In the genomic region with DNA sequence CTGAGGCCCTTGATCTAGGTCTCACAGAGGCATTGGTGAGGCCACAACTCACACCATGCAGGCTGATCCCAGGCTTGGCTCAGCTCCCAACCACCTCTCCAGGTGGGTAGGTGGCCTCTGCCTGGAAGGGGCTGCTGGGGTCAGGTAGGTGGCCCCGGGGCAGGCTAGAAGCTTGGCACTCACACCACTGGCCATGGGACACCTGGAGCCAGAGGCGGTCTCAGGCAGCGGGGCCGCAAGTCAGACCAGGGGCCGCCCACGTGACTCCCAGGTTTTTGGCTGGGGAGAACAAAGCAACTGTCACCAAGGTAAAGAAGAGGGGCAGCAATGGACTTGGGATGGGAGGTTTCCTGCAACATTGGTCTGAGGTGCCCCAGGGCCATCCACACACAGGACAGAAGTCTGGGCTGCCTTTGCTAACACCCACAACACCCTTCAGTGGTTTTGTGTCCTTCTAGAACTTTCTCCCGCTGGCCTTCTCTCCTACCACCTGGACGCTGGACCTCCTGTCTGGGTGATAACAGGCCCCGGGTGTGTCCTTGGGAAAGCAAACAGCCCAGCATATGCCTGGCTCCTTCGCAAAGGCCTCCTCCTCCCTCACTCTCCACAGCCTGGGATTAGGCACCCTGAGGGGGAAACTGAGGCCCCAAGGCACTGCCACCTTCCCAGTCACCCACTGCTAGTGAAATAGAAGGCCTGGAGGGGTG, we compare ENCODE assay signal across 23 cellular contexts. TPM values are rescaled to one million over a fixed set of nuclear protein-coding genes. Genes with fewer than 3 reads are reported as not detected.
A peak's percentile ranks its signal among the peaks of the same experiment; 100 is the strongest.
DNase-seq lines count a peak whose midpoint lies in the region; ATAC-seq and TF ChIP-seq lines count a peak whose summit lies in the region.
"Had no signal": no experiment of that assay in that cellular context is flagged by ENCODE, and none has a peak within 500 bp of the region (broad histone marks: within the 10 kb centered on the region; RNA-seq: fewer than 3 reads in every experiment).

No MANE protein-coding gene starts in this region.

- peak; percentile 1 for TF ChIP-seq POLR2A in NB4 (IDR thresholded peaks at IDR 0.05; ENCODE audit: extremely low read depth, insufficient read length)

- no peaks in the 10 kb centered on the region for H3K36me3 Mint-ChIP-seq in activated naive CD4-positive, alpha-beta T cell treated with anti-CD3 and anti-CD28 coated beads, Interleukin-2, amount 50 U/mL, for 24 hours
- no peaks in the 10 kb centered on the region for H3K36me3 Mint-ChIP-seq in effector memory CD8-positive, alpha-beta T cell (ENCODE audit: insufficient read depth)
- H3K36me3 Mint-ChIP-seq in stimulated activated memory B cell treated with anti-CD40 and anti-IgM and Interleukin-4, amounts not matched to agents 10 μg/mL and 1 μg/mL and 100 μg/mL, for 72 hours = no peaks in the 10 kb centered on the region
- H3K36me3 Mint-ChIP-seq: activated CD4-positive, alpha-beta memory T cell treated with anti-CD3 and anti-CD28 coated beads for 36 hours had no signal

- no peaks in the 10 kb centered on the region for H3K27me3 Mint-ChIP-seq in activated naive CD4-positive, alpha-beta T cell treated with anti-CD3 and anti-CD28 coated beads, Interleukin-2, amount 50 U/mL, for 24 hours
- no peaks in the 10 kb centered on the region for H3K27me3 Mint-ChIP-seq in effector memory CD8-positive, alpha-beta T cell
- H3K27me3 Mint-ChIP-seq in stimulated activated memory B cell treated with anti-CD40 and anti-IgM and Interleukin-4, amounts not matched to agents 10 μg/mL and 1 μg/mL and 100 μg/mL, for 72 hours = no peaks in the 10 kb centered on the region
- H3K27me3 Mint-ChIP-seq: activated CD4-positive, alpha-beta memory T cell treated with anti-CD3 and anti-CD28 coated beads for 36 hours had no signal

- no peak for TF ChIP-seq CTCF in NB4 (IDR thresholded peaks at IDR 0.05; ENCODE audit: low read depth, low read length)

- H3K4me1 Mint-ChIP-seq in activated naive CD4-positive, alpha-beta T cell treated with anti-CD3 and anti-CD28 coated beads, Interleukin-2, amount 50 U/mL, for 24 hours = peaks cover 33% of the 10 kb centered on the region
- H3K4me1 Mint-ChIP-seq in effector memory CD8-positive, alpha-beta T cell (ENCODE audit: low read depth in 2 of 2) = peaks cover 18 to 19% of the 10 kb centered on the region in 2 donors
- peaks cover 45% of the 10 kb centered on the region for H3K4me1 Mint-ChIP-seq in stimulated activated memory B cell treated with anti-CD40 and anti-IgM and Interleukin-4, amounts not matched to agents 10 μg/mL and 1 μg/mL and 100 μg/mL, for 72 hours

- no peak for ATAC-seq in effector memory CD8-positive, alpha-beta T cell (replicated peaks)
- no peak for ATAC-seq in stimulated activated memory B cell treated with anti-CD40 and anti-IgM and Interleukin-4, amounts not matched to agents 10 μg/mL and 1 μg/mL and 100 μg/mL, for 72 hours
- ATAC-seq in GM19395 (IDR thresholded peaks at IDR 0.05; ENCODE audit: unreplicated experiment) = no peak

- no peak for DNase-seq in activated naive CD4-positive, alpha-beta T cell treated with anti-CD3 and anti-CD28 coated beads, Interleukin-2, amount 50 U/mL, for 16 hours
- DNase-seq in NB4 (ENCODE audit: low read depth) (no peak), DMS79 (lab: John Stamatoyannopoulos, UW) (no peak), occipital lobe (lab: John Stamatoyannopoulos, UW) (no peak)
- DNase-seq in effector memory CD8-positive, alpha-beta T cell = no peak
- DNase-seq: dorsolateral prefrontal cortex; erythroblast; gastrocnemius medialis; HFFc6; mammary epithelial cell; NCI-H1048; NCI-H2029 treated with DMSO at 0.1 percent for 48 hours; NCI-H510A; SIG-M5; stimulated activated CD4-positive, alpha-beta T cell treated with anti-CD3 and anti-CD28 coated beads, Interleukin-2, amount 100 ng/mL, for 48 hours; substantia nigra had no signal

- H3K27ac Mint-ChIP-seq in activated naive CD4-positive, alpha-beta T cell treated with anti-CD3 and anti-CD28 coated beads, Interleukin-2, amount 50 U/mL, for 24 hours = no peak overlapping the region
- H3K27ac Mint-ChIP-seq in effector memory CD8-positive, alpha-beta T cell = peak overlapping the region; percentile 65 to 83
- peak overlapping the region; percentile 46 for H3K27ac Mint-ChIP-seq in stimulated activated memory B cell treated with anti-CD40 and anti-IgM and Interleukin-4, amounts not matched to agents 10 μg/mL and 1 μg/mL and 100 μg/mL, for 72 hours
- H3K27ac Mint-ChIP-seq: activated CD4-positive, alpha-beta memory T cell treated with anti-CD3 and anti-CD28 coated beads for 36 hours; HFFc6; nephron; progenitor cell of endocrine pancreas had no signal

- peak overlapping the region; percentile 74 for H3K4me3 Mint-ChIP-seq in activated naive CD4-positive, alpha-beta T cell treated with anti-CD3 and anti-CD28 coated beads, Interleukin-2, amount 50 U/mL, for 24 hours
- H3K4me3 Mint-ChIP-seq in effector memory CD8-positive, alpha-beta T cell = peak overlapping the region; percentile 67 to 78
- H3K4me3 Mint-ChIP-seq in stimulated activated memory B cell treated with anti-CD40 and anti-IgM and Interleukin-4, amounts not matched to agents 10 μg/mL and 1 μg/mL and 100 μg/mL, for 72 hours = no peak overlapping the region
- H3K4me3 Mint-ChIP-seq: activated CD4-positive, alpha-beta memory T cell treated with anti-CD3 and anti-CD28 coated beads for 36 hours; HFFc6; nephron; T-helper 1 cell treated with Interleukin-12 subunit alpha and Interleukin-12 subunit beta and Interleukin-4 antibody, amounts not matched to agents 30 μg/mL and 1 μg/mL, for 36 hours had no signal

- H3K4me3 ChIP-seq in NB4 (ENCODE audit: low read depth, low read length) = no peak overlapping the region
- H3K4me3 ChIP-seq: dorsolateral prefrontal cortex, gastrocnemius medialis had no signal

- no peaks in the 10 kb centered on the region for H3K9me3 Mint-ChIP-seq in activated naive CD4-positive, alpha-beta T cell treated with anti-CD3 and anti-CD28 coated beads, Interleukin-2, amount 50 U/mL, for 24 hours
- no peaks in the 10 kb centered on the region for H3K9me3 Mint-ChIP-seq in effector memory CD8-positive, alpha-beta T cell
- H3K9me3 Mint-ChIP-seq in stimulated activated memory B cell treated with anti-CD40 and anti-IgM and Interleukin-4, amounts not matched to agents 10 μg/mL and 1 μg/mL and 100 μg/mL, for 72 hours = no peaks in the 10 kb centered on the region
- H3K9me3 Mint-ChIP-seq: activated CD4-positive, alpha-beta memory T cell treated with anti-CD3 and anti-CD28 coated beads for 36 hours; HFFc6; nephron; T-helper 1 cell treated with Interleukin-12 subunit alpha and Interleukin-12 subunit beta and Interleukin-4 antibody, amounts not matched to agents 30 μg/mL and 1 μg/mL, for 36 hours had no signal

RNA-seq across cellular contexts. Expression of a gene that starts 16.4 kb away (rescaled TPM):
- 1.6 TPM for total RNA-seq in occipital lobe
- total RNA-seq: activated CD4-positive, alpha-beta memory T cell treated with anti-CD3 and anti-CD28 coated beads for 36 hours had no signal

RNA-seq across cellular contexts. Expression of a gene that starts 45.7 kb away (rescaled TPM):
- 4.2 TPM for total RNA-seq in occipital lobe
